11 cellular contexts compared by ENCODE assay signal in the genomic region with DNA sequence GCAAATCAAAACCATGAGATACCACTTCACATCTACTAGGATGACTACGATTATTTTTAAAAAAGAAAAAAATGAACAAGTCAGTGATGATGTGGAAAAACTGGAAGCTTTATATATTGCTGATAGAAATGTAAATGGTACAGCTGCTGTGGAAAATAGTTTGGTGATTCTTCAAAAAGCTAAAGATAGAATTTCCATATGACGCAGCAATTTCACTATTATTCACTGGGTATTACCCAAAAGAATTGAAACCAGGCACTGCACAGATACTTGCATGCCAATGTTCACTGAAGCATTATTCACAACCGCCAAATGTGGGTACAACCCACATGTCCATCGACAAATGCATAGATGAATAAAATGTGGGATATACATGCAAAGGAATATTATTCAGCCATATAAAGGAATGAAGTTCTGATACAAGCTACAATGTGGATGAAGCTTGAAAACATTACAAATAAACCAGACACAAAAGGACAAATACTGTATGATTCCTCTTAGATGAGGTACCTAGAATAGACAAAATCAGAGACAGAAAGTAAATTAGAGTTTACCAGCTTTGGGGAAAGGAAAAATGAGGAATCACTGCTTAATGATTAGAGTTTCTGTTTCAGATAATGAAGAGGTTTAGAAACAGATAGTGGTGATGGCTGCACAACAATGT. TPM values are rescaled to one million over a fixed set of nuclear protein-coding genes. Genes with fewer than 3 reads are reported as not detected.
DNase-seq lines count a peak whose midpoint lies in the region; ATAC-seq and TF ChIP-seq lines count a peak whose summit lies in the region.
"Had no signal": no experiment of that assay in that cellular context is flagged by ENCODE, and none has a peak within 500 bp of the region (broad histone marks: within the 10 kb centered on the region; RNA-seq: fewer than 3 reads in every experiment).

No MANE protein-coding gene starts in this region.

- H3F3A ChIP-seq in PC-3 (ENCODE audit: low read length, unreplicated experiment) = no peaks in the 10 kb centered on the region

- H3K27ac Mint-ChIP-seq in activated CD4-positive, alpha-beta memory T cell treated with anti-CD3 and anti-CD28 coated beads, Interleukin-2, amount 10 ng/mL, durations not matched to agents 7 days and 5 days = peak overlapping the region; percentile 75
- H3K27ac Mint-ChIP-seq: dendritic cell treated with granulocyte-macrophage colony-stimulating factor and Interleukin-4, amounts not matched to agents 40 ng/mL and 50 ng/mL, for 4 days had no signal

- no peak overlapping the region for H3K4me2 ChIP-seq in PC-3 (ENCODE audit: low read length)

- DNase-seq in activated CD4-positive, alpha-beta memory T cell treated with anti-CD3 and anti-CD28 coated beads, Interleukin-2, amount 10 ng/mL, durations not matched to agents 7 days and 5 days = no peak
- no peak for DNase-seq in DMS79 (lab: John Stamatoyannopoulos, UW)
- no peak for DNase-seq in PC-3
- no peak for DNase-seq in kidney glomerular epithelial cell (lab: John Stamatoyannopoulos, UW)
- DNase-seq: midbrain, testis had no signal

- POLR2A ChIA-PET in activated CD4-positive, alpha-beta memory T cell treated with anti-CD3 and anti-CD28 coated beads, Interleukin-2, amount 10 ng/mL, durations not matched to agents 7 days and 5 days (lab: Charles Lee) = interaction anchor here (1.0 to 4.8 kb wide), 3 partner anchors 12 to 260 kb away, joined by 3 to 28 read pairs (median 4); a partner anchor contains a TSS
- POLR2A ChIA-PET in PC-3 (lab: Charles Lee; ENCODE audit: unreplicated experiment) = no interaction called here

- H3K9me3 Mint-ChIP-seq in activated CD4-positive, alpha-beta memory T cell treated with anti-CD3 and anti-CD28 coated beads, Interleukin-2, amount 10 ng/mL, durations not matched to agents 7 days and 5 days = no peaks in the 10 kb centered on the region
- H3K9me3 Mint-ChIP-seq: dendritic cell treated with granulocyte-macrophage colony-stimulating factor and Interleukin-4, amounts not matched to agents 40 ng/mL and 50 ng/mL, for 4 days had no signal

- H3K9me2 ChIP-seq in PC-3 (replicated peaks; ENCODE audit: low read length) = no peaks in the 10 kb centered on the region

- H3K4me1 Mint-ChIP-seq in activated CD4-positive, alpha-beta memory T cell treated with anti-CD3 and anti-CD28 coated beads, Interleukin-2, amount 10 ng/mL, durations not matched to agents 7 days and 5 days = peaks cover 45% of the 10 kb centered on the region

- H3K36me3 ChIP-seq in PC-3 (ENCODE audit: low read depth, low read length) = peaks cover 44% of the 10 kb centered on the region

- H3K27ac ChIP-seq in PC-3 (ENCODE audit: low read length) = no peak overlapping the region
- H3K27ac ChIP-seq: SJSA1, testis had no signal

- H3K9me3 ChIP-seq in PC-3 (ENCODE audit: low read length) = no peaks in the 10 kb centered on the region
- H3K9me3 ChIP-seq: SJSA1, testis had no signal

- no TSS peak for BruUV-seq in PC-3 (replicated peaks; lab: Mats Ljungman, UMichigan)

- H3K4me3 Mint-ChIP-seq in activated CD4-positive, alpha-beta memory T cell treated with anti-CD3 and anti-CD28 coated beads, Interleukin-2, amount 10 ng/mL, durations not matched to agents 7 days and 5 days = no peak overlapping the region
- H3K4me3 Mint-ChIP-seq: dendritic cell treated with granulocyte-macrophage colony-stimulating factor and Interleukin-4, amounts not matched to agents 40 ng/mL and 50 ng/mL, for 4 days had no signal

- H3K4me1 ChIP-seq in PC-3 (ENCODE audit: insufficient read depth, low read length) = peaks cover 7% of the 10 kb centered on the region; the same call in 1 of the 2 replicates
- H3K4me1 ChIP-seq: testis had no signal

- peak; percentile 85 for ATAC-seq in GM18867 (IDR thresholded peaks at IDR 0.05; ENCODE audit: unreplicated experiment)
- peak; percentile 82 for ATAC-seq in GM19468 (IDR thresholded peaks at IDR 0.05; ENCODE audit: extremely low read depth, unreplicated experiment)
- ATAC-seq in HG03039 (IDR thresholded peaks at IDR 0.05; ENCODE audit: unreplicated experiment) = peak; percentile 85
- no peak for ATAC-seq in PC-3

- no peak for TF ChIP-seq CTCF in PC-3 (conservative IDR thresholded peaks at IDR 0.05; ENCODE audit: low read depth, low read length)

- no peak overlapping the region for H3K4me3 ChIP-seq in PC-3 (ENCODE audit: low read length)
- H3K4me3 ChIP-seq: SJSA1, testis had no signal

- no peaks in the 10 kb centered on the region for H3K79me2 ChIP-seq in PC-3 (ENCODE audit: low read length)

- intact Hi-C loops in PC-3 (cut with micrococcal nuclease) = no loop called here

- CTCF ChIA-PET in activated CD4-positive, alpha-beta memory T cell treated with anti-CD3 and anti-CD28 coated beads, Interleukin-2, amount 10 ng/mL, durations not matched to agents 7 days and 5 days (lab: Charles Lee) = interaction anchor here (1.1 to 5.4 kb wide), 9 partner anchors 8 to 260 kb away, joined by 3 to 90 read pairs (median 5); a partner anchor contains a TSS
- CTCF ChIA-PET in PC-3 (lab: Charles Lee) = no interaction called here

- H4K20me1 ChIP-seq in PC-3 (ENCODE audit: low read length) = no peaks in the 10 kb centered on the region

- H3K9ac ChIP-seq in PC-3 (ENCODE audit: low read length) = no peak overlapping the region

- H2AFZ ChIP-seq in PC-3 (ENCODE audit: low read length) = no peak overlapping the region

- H3K36me3 Mint-ChIP-seq in activated CD4-positive, alpha-beta memory T cell treated with anti-CD3 and anti-CD28 coated beads, Interleukin-2, amount 10 ng/mL, durations not matched to agents 7 days and 5 days (ENCODE audit: low read depth) = peaks cover 70% of the 10 kb centered on the region

- no peaks in the 10 kb centered on the region for H3K27me3 ChIP-seq in PC-3 (ENCODE audit: low read length)
- H3K27me3 ChIP-seq: SJSA1, testis had no signal

- no peaks in the 10 kb centered on the region for H3K27me3 Mint-ChIP-seq in activated CD4-positive, alpha-beta memory T cell treated with anti-CD3 and anti-CD28 coated beads, Interleukin-2, amount 10 ng/mL, durations not matched to agents 7 days and 5 days
- H3K27me3 Mint-ChIP-seq: dendritic cell treated with granulocyte-macrophage colony-stimulating factor and Interleukin-4, amounts not matched to agents 40 ng/mL and 50 ng/mL, for 4 days had no signal

RNA-seq across cellular contexts. Expression of a gene that starts 11.1 kb away (rescaled TPM):
- total RNA-seq in activated CD4-positive, alpha-beta memory T cell treated with anti-CD3 and anti-CD28 coated beads, Interleukin-2, amount 10 ng/mL, durations not matched to agents 7 days and 5 days = 10 to 100 TPM; 23.0 to 26.8 TPM
- 22.4 and 24.7 TPM in 2 replicates for total RNA-seq in PC-3 (2014; rRNA removed)
